ENCODE assay signal across 25 cellular contexts in genomic region chr5:148903587-148903986, GRCh38.
"Had no signal": no experiment of that assay in that cellular context is flagged by ENCODE, and none has a peak within 500 bp of the region (broad histone marks: within the 10 kb centered on the region; RNA-seq: fewer than 3 reads in every experiment).

No MANE protein-coding gene starts in this region.

- H3K4me3 ChIP-seq: breast epithelium, SK-N-MC had no signal

- H3K36me3 ChIP-seq: breast epithelium, WERI-Rb-1 had no signal

- ATAC-seq: activated CD4-positive, alpha-beta T cell treated with anti-CD3 and anti-CD28 coated beads for 36 hours; activated CD8-positive, alpha-beta memory T cell treated with anti-CD3 and anti-CD28 coated beads, Interleukin-2, amount 10 ng/mL, durations not matched to agents 7 days and 5 days; Panc1; T-cell had no signal

- H3K27ac ChIP-seq: SK-N-MC, WERI-Rb-1 had no signal

- H3K27me3 ChIP-seq: breast epithelium had no signal

- DNase-seq: activated CD4-positive, alpha-beta T cell treated with anti-CD3 and anti-CD28 coated beads for 36 hours; activated CD4-positive, alpha-beta T cell treated with anti-CD3 and anti-CD28 coated beads, Interleukin-2, amount 50 U/mL, for 1 hour; activated CD8-positive, alpha-beta memory T cell treated with anti-CD3 and anti-CD28 coated beads, Interleukin-2, amount 10 ng/mL, durations not matched to agents 7 days and 5 days; activated gamma-delta T cell; activated naive CD4-positive, alpha-beta T cell treated with anti-CD3 and anti-CD28 coated beads for 36 hours; activated T-cell treated with anti-CD3 and anti-CD28 coated beads, Interleukin-2, amount 50 U/mL, for 24 hours; IMR-90; Kasumi-1; KBM-7; NCI-H1105 treated with DMSO at 0.1 percent for 48 hours; NCI-H1436 treated with DMSO at 0.1 percent for 48 hours; NCI-H187; NCI-H2081; NCI-H510A treated with DMSO at 0.1 percent for 48 hours; NCI-H69; NK-92 treated with Interleukin-12 subunit alpha and Interleukin-12 subunit beta, amount 100 ng/mL, for 24 hours; OCI-M1; RPMI8226; T-cell; T-helper 2 cell; T1000; WERI-Rb-1 had no signal

- H3K9me3 ChIP-seq: breast epithelium had no signal
